Comparison of ENCODE assay signal across 9 cellular contexts in the genomic region with DNA sequence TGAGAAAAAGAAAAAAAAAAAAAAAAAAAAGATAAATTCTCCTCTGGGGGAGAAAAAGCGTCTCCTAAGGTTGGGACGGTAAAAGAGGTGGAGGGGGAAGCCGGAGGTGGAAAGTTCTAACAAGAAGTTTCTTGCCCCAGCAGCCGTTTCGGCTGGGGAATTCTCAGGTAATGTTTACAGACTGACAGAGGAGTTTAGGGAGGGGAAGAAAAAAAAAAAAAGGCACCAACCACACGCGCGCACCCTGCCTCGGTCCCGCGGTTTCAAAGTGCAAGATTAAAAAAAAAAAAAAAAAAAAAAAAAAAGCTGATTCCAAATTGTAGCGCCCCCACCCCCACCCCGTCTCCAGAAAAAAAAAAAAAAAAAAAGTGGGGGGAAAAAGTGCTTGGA. TPM values are rescaled to one million over a fixed set of nuclear protein-coding genes. Genes with fewer than 3 reads are reported as not detected.
DNase-seq lines count a peak whose midpoint lies in the region; ATAC-seq and TF ChIP-seq lines count a peak whose summit lies in the region.
"Had no signal": no experiment of that assay in that cellular context is flagged by ENCODE, and none has a peak within 500 bp of the region (broad histone marks: within the 10 kb centered on the region; RNA-seq: fewer than 3 reads in every experiment).

No MANE protein-coding gene starts in this region.

- peak overlapping the region; percentile 91 for H2BK120ac ChIP-seq in IMR-90 (ENCODE audit: low read depth, low read length)

- no peak for TF ChIP-seq RAD21 in IMR-90 (IDR thresholded peaks at IDR 0.05; ENCODE audit: low read length)

- dilution Hi-C loops in IMR-90 (cut with HindIII; ENCODE audit: low sequenced_read_pairs, unreplicated experiment): no loop called here

- peaks cover 68% of the 10 kb centered on the region for H3K4me1 Mint-ChIP-seq in activated CD8-positive, alpha-beta T cell treated with anti-CD3 and anti-CD28 coated beads, Interleukin-2, amount 10 ng/mL, durations not matched to agents 7 days and 5 days (ENCODE audit: low read depth)

- H3K9me1 ChIP-seq in IMR-90 (ENCODE audit: insufficient read depth, low read length): 0 out of 2 replicates have a peak, but pooled peaks cover 4% of the 10 kb centered on the region

- H4K5ac ChIP-seq in IMR-90 (ENCODE audit: low read depth, low read length): no peak overlapping the region

- in situ Hi-C loops in IMR-90 (cut with MboI; ENCODE audit: low sequenced_read_pairs): loop anchor here (5.0 to 25.0 kb wide), 3 partner anchors 63 to 305 kb away; no protein-coding TSS in a partner anchor

- TF ChIP-seq CTCF in IMR-90 (conservative IDR thresholded peaks at IDR 0.05; ENCODE audit: low read depth, low read length): no peak
- TF ChIP-seq CTCF in fibroblast of pulmonary artery (IDR thresholded peaks at IDR 0.05; ENCODE audit: low read length, missing control alignments): no peak

- peak overlapping the region; percentile 73 for H4K91ac ChIP-seq in IMR-90 (ENCODE audit: insufficient read depth, low read depth, low read length)

- peak overlapping the region; percentile 65 for H3K56ac ChIP-seq in IMR-90 (ENCODE audit: extremely low read depth, insufficient read depth, low read length)

- H3K27me3 Mint-ChIP-seq in activated CD8-positive, alpha-beta T cell treated with anti-CD3 and anti-CD28 coated beads, Interleukin-2, amount 10 ng/mL, durations not matched to agents 7 days and 5 days (ENCODE audit: low read depth): no peaks in the 10 kb centered on the region

- CTCF ChIA-PET in IMR-90 (lab: Yijun Ruan, JAX): interaction anchor here (1.9 to 2.4 kb wide), 2 partner anchors 22 to 304 kb away, joined by 5 to 6 read pairs; no protein-coding TSS in a partner anchor
- CTCF ChIA-PET in activated CD8-positive, alpha-beta T cell treated with anti-CD3 and anti-CD28 coated beads, Interleukin-2, amount 10 ng/mL, durations not matched to agents 7 days and 5 days (lab: Charles Lee): interaction anchor here (0.9 to 7.6 kb wide), 11 partner anchors 15 to 493 kb away, joined by 3 to 103 read pairs (median 12); no protein-coding TSS in a partner anchor

- H3K36me3 Mint-ChIP-seq in activated CD8-positive, alpha-beta T cell treated with anti-CD3 and anti-CD28 coated beads, Interleukin-2, amount 10 ng/mL, durations not matched to agents 7 days and 5 days (ENCODE audit: low read depth): peaks cover 51% of the 10 kb centered on the region

- DNase-seq in IMR-90: no peak
- DNase-seq in activated CD8-positive, alpha-beta T cell treated with anti-CD3 and anti-CD28 coated beads, Interleukin-2, amount 10 ng/mL, durations not matched to agents 7 days and 5 days: peak; percentile 53
- DNase-seq in fibroblast of pulmonary artery (ENCODE audit: low read depth): no peak
- DNase-seq in HuH-7.5 (ENCODE audit: low spot score): no peak
- no peak for DNase-seq in dedifferentiated amniotic fluid mesenchymal stem cell (ENCODE audit: extremely low spot score)

- no peaks in the 10 kb centered on the region for H3K9me3 ChIP-seq in IMR-90 (ENCODE audit: control insufficient read depth, insufficient read depth, low read length)
- no peaks in the 10 kb centered on the region for H3K9me3 ChIP-seq in skeletal muscle satellite cell (replicated peaks; ENCODE audit: low read length)

- peak overlapping the region; percentile 83 for H2AK9ac ChIP-seq in IMR-90 (replicated peaks; ENCODE audit: low read depth, low read length, poor library complexity)

- H2AFZ ChIP-seq in IMR-90 (replicated peaks; ENCODE audit: low read length, poor library complexity): peak overlapping the region; percentile 90

- H3K4me2 ChIP-seq in IMR-90 (ENCODE audit: low read depth, low read length) (peak overlapping the region; percentile 76), skeletal muscle satellite cell (ENCODE audit: low read length) (peak overlapping the region; percentile 91)

- peak overlapping the region; percentile 99 for H3K27ac Mint-ChIP-seq in activated CD8-positive, alpha-beta T cell treated with anti-CD3 and anti-CD28 coated beads, Interleukin-2, amount 10 ng/mL, durations not matched to agents 7 days and 5 days

- peak overlapping the region; percentile 68 for H3K14ac ChIP-seq in IMR-90 (replicated peaks; ENCODE audit: low read depth, low read length)

- peak overlapping the region; percentile 99 for H3K4me3 Mint-ChIP-seq in activated CD8-positive, alpha-beta T cell treated with anti-CD3 and anti-CD28 coated beads, Interleukin-2, amount 10 ng/mL, durations not matched to agents 7 days and 5 days

- peak overlapping the region; percentile 32; the same call in 1 of the 3 replicates for H2BK15ac ChIP-seq in IMR-90 (ENCODE audit: low read depth, low read length)

- H3K36me3 ChIP-seq in IMR-90 (ENCODE audit: control insufficient read depth, insufficient read depth, low read length): peaks cover 3% of the 10 kb centered on the region
- H3K36me3 ChIP-seq in skeletal muscle satellite cell (ENCODE audit: insufficient read depth, low read length): no peaks in the 10 kb centered on the region

- peaks cover 3 to 20% of the 10 kb centered on the region in 2 experiments; a peak in 2 of 4 replicates for H3K79me1 ChIP-seq in IMR-90 (ENCODE audit: low read depth in 1 of 2, low read length in 2 of 2)

- H2BK20ac ChIP-seq in IMR-90 (ENCODE audit: low read depth, low read length): no peak overlapping the region

- TF ChIP-seq POLR2A in IMR-90 (IDR thresholded peaks at IDR 0.05; ENCODE audit: low read depth, low read length): no peak

- POLR2A ChIA-PET in IMR-90 (lab: Charles Lee; ENCODE audit: unreplicated experiment): interaction anchor here (0.6 to 1.5 kb wide), 5 partner anchors 15 to 216 kb away, joined by 3 to 6 read pairs (median 3); no protein-coding TSS in a partner anchor
- POLR2A ChIA-PET in activated CD8-positive, alpha-beta T cell treated with anti-CD3 and anti-CD28 coated beads, Interleukin-2, amount 10 ng/mL, durations not matched to agents 7 days and 5 days (lab: Charles Lee): interaction anchor here (0.6 to 4.8 kb wide), 19 partner anchors 10 to 1116 kb away, joined by 3 to 55 read pairs (median 5); no protein-coding TSS in a partner anchor

- H3K4me3 ChIP-seq in IMR-90 (ENCODE audit: insufficient read depth, low read depth, low read length) (peak overlapping the region; percentile 66), fibroblast of pulmonary artery (replicated peaks; ENCODE audit: low read depth, low read length) (peak overlapping the region; percentile 71), skeletal muscle satellite cell (ENCODE audit: low read length) (peak overlapping the region; percentile 70)

- no peak for ATAC-seq in IMR-90 (ENCODE audit: low read depth)
- ATAC-seq in activated CD8-positive, alpha-beta T cell treated with anti-CD3 and anti-CD28 coated beads, Interleukin-2, amount 10 ng/mL, durations not matched to agents 7 days and 5 days: no peak
- ATAC-seq in HG03135 (IDR thresholded peaks at IDR 0.05; ENCODE audit: unreplicated experiment): no peak
- ATAC-seq in HG02642 (IDR thresholded peaks at IDR 0.05; ENCODE audit: poor library complexity, unreplicated experiment): no peak

- peak overlapping the region; percentile 88 for H3K4ac ChIP-seq in IMR-90 (ENCODE audit: low read depth, low read length)

- H3K23ac ChIP-seq in IMR-90 (ENCODE audit: low read depth, low read length): peak overlapping the region; percentile 82; the same call in 1 of the 2 replicates

- peak overlapping the region; percentile 87; the same call in 1 of the 2 replicates for H3K27ac ChIP-seq in IMR-90 (ENCODE audit: insufficient read depth, low read length)

- peaks cover 21% of the 10 kb centered on the region for H3K4me1 ChIP-seq in IMR-90 (ENCODE audit: control insufficient read depth, insufficient read depth, low read length)
- H3K4me1 ChIP-seq in skeletal muscle satellite cell (ENCODE audit: control insufficient read depth, insufficient read depth, low read length): peaks cover 51% of the 10 kb centered on the region

- H2AK5ac ChIP-seq in IMR-90 (ENCODE audit: low read depth, low read length): peak overlapping the region; percentile 31; the same call in 1 of the 2 replicates

- BruUV-seq in IMR-90 (replicated peaks; lab: Mats Ljungman, UMichigan): TSS peak; percentile 53

- peak overlapping the region; percentile 86 for H3K18ac ChIP-seq in IMR-90 (ENCODE audit: low read depth, low read length)

- H3K9ac ChIP-seq in IMR-90 (ENCODE audit: low read depth, low read length) (peak overlapping the region; percentile 74), skeletal muscle satellite cell (ENCODE audit: low read depth, low read length) (peak overlapping the region; percentile 59)

- no peaks in the 10 kb centered on the region for H3K9me3 Mint-ChIP-seq in activated CD8-positive, alpha-beta T cell treated with anti-CD3 and anti-CD28 coated beads, Interleukin-2, amount 10 ng/mL, durations not matched to agents 7 days and 5 days (ENCODE audit: insufficient read depth)

- H4K8ac ChIP-seq in IMR-90 (ENCODE audit: low read depth in 2 of 2, low read length in 2 of 2): peak overlapping the region; percentile 85 to 90; a peak in 3 of 4 replicates

- intact Hi-C loops in IMR-90 (cut with micrococcal nuclease): loop anchor here (5.0 kb wide), 2 partner anchors 60 to 155 kb away; no protein-coding TSS in a partner anchor

- H4K20me1 ChIP-seq in IMR-90 (ENCODE audit: insufficient read depth, low read length): no peaks in the 10 kb centered on the region

- H3K27me3 ChIP-seq in IMR-90 (ENCODE audit: control insufficient read depth, insufficient read depth, low read length): no peaks in the 10 kb centered on the region
- H3K27me3 ChIP-seq in skeletal muscle satellite cell (ENCODE audit: control insufficient read depth, insufficient read depth, low read length): peaks cover 40% of the 10 kb centered on the region

- H2BK5ac ChIP-seq in IMR-90 (ENCODE audit: low read depth, low read length, poor library complexity, severe bottlenecking): peak overlapping the region; percentile 86

- no CpG with 5 or more reads among the region's 13 CpGs for WGBS in IMR-90 (ENCODE audit: extremely low coverage in 2 of 2, insufficient read length in 1 of 2), 2 experiments

TF ChIP-seq in IMR-90, 13 proteins besides CTCF, POLR2A, EP300 and RAD21 (continues in another document):
- TF ChIP-seq SMC3 (IDR thresholded peaks at IDR 0.05; ENCODE audit: low read depth, low read length): no peak

RNA-seq across cellular contexts. Expression of gene DHRS3, which starts 0.5 kb away (rescaled TPM):
- 11.4 and 14.5 TPM in 2 replicates for total RNA-seq in IMR-90 (2012; rRNA removed)
- 10.2 and 11.2 TPM in 2 replicates for polyA plus RNA-seq in IMR-90 (2012; rRNA removed)
- polyA plus RNA-seq in IMR-90 (2012; cell fraction: cytosol; rRNA removed): 9.9 and 24.8 TPM in 2 replicates
- 16.2 and 25.0 TPM in 2 replicates for polyA plus RNA-seq in IMR-90 (2012; cell fraction: nucleus; rRNA removed; ENCODE audit: low replicate concordance)
- 10 to 100 TPM; 86.8 to 89.5 TPM for total RNA-seq in activated CD8-positive, alpha-beta T cell treated with anti-CD3 and anti-CD28 coated beads, Interleukin-2, amount 10 ng/mL, durations not matched to agents 7 days and 5 days
- total RNA-seq in skeletal muscle satellite cell (2012; rRNA removed): 19.8 and 19.9 TPM in 2 replicates

RNA-seq across cellular contexts. Expression of gene AADACL4, which starts 26.4 kb away (rescaled TPM):
- not detected in 2 replicates for total RNA-seq in IMR-90 (2012; rRNA removed)
- polyA plus RNA-seq in IMR-90 (2012; rRNA removed): not detected in 2 replicates
- not detected in 2 replicates for polyA plus RNA-seq in IMR-90 (2012; cell fraction: cytosol; rRNA removed)
- polyA plus RNA-seq in IMR-90 (2012; cell fraction: nucleus; rRNA removed; ENCODE audit: low replicate concordance): 0.10 TPM in 1 of 2 replicates, not detected in the other
- total RNA-seq in activated CD8-positive, alpha-beta T cell treated with anti-CD3 and anti-CD28 coated beads, Interleukin-2, amount 10 ng/mL, durations not matched to agents 7 days and 5 days: not detected
- not detected in 2 replicates for total RNA-seq in skeletal muscle satellite cell (2012; rRNA removed)
- total RNA-seq: subcutaneous adipose tissue had no signal
